Comparison of ENCODE assay signal across 25 cellular contexts in genomic region chr5:137342764-137343163, GRCh38.
DNase-seq lines count a peak whose midpoint lies in the region; ATAC-seq, FAIRE-seq and TF ChIP-seq lines count a peak whose summit lies in the region.
"Had no signal": no experiment of that assay in that cellular context is flagged by ENCODE, and none has a peak within 500 bp of the region (broad histone marks: within the 10 kb centered on the region; RNA-seq: fewer than 3 reads in every experiment).

No MANE protein-coding gene starts in this region.

- H3K4me1 Mint-ChIP-seq in naive thymus-derived CD8-positive, alpha-beta T cell, result no peaks in the 10 kb centered on the region
- H3K4me1 Mint-ChIP-seq: CD8-positive, alpha-beta memory T cell; T-helper 17 cell had no signal

- H4K20me1 ChIP-seq in keratinocyte (ENCODE audit: control insufficient read depth, extremely low read depth, insufficient read depth, low read length), result no peaks in the 10 kb centered on the region

- no peak overlapping the region for H3K4me3 Mint-ChIP-seq in naive thymus-derived CD8-positive, alpha-beta T cell
- H3K4me3 Mint-ChIP-seq: CD8-positive, alpha-beta memory T cell; T-helper 17 cell had no signal

- H2AFZ ChIP-seq in keratinocyte (ENCODE audit: control insufficient read depth, low read length), result no peak overlapping the region

- dilution Hi-C loops in keratinocyte (cut with MboI; ENCODE audit: extremely low pct_ligation_motif_present, low sequenced_read_pairs), result no loop called here

- DNase-seq in Daoy (ENCODE audit: low read depth) (peak; percentile 69), M059J (ENCODE audit: low read depth) (peak; percentile 79), astrocyte of the spinal cord (ENCODE audit: low read depth, low spot score) (peak; percentile 37), keratinocyte (ENCODE audit: low read depth, low spot score) (no peak)
- no peak for DNase-seq in stimulated activated CD8-positive, alpha-beta memory T cell treated with anti-CD3 and anti-CD28 coated beads, Interleukin-4, amount 100 ng/mL, for 48 hours
- DNase-seq in naive thymus-derived CD8-positive, alpha-beta T cell, result no peak
- DNase-seq: activated CD4-positive, alpha-beta T cell treated with anti-CD3 and anti-CD28 coated beads, Interleukin-2, amount 50 U/mL, for 48 hours; activated gamma-delta T cell; activated T-cell treated with anti-CD3 and anti-CD28 coated beads for 4 hours; caudate nucleus; CD8-positive, alpha-beta memory T cell; DND-41; Kasumi-1; left ventricle myocardium superior; NCI-H524 treated with DMSO at 0.1 percent for 48 hours; psoas muscle; stimulated activated CD4-positive, alpha-beta T cell treated with anti-CD3 and anti-CD28 coated beads, Interleukin-4, amount 100 ng/mL, for 24 hours; stomach; T-helper 17 cell; transverse colon; WERI-Rb-1 had no signal

- no peak overlapping the region for H3K27ac Mint-ChIP-seq in naive thymus-derived CD8-positive, alpha-beta T cell
- H3K27ac Mint-ChIP-seq: T-helper 17 cell had no signal

- H3K79me2 ChIP-seq in keratinocyte (ENCODE audit: control insufficient read depth, insufficient read depth, low read length), result no peaks in the 10 kb centered on the region

- no peaks in the 10 kb centered on the region for H3K36me3 Mint-ChIP-seq in naive thymus-derived CD8-positive, alpha-beta T cell
- H3K36me3 Mint-ChIP-seq: CD8-positive, alpha-beta memory T cell had no signal

- ATAC-seq in GM19397 (IDR thresholded peaks at IDR 0.05; ENCODE audit: unreplicated experiment) (no peak), GM19324 (IDR thresholded peaks at IDR 0.05; ENCODE audit: low FRiP score, unreplicated experiment) (no peak)
- no peak for ATAC-seq in naive thymus-derived CD8-positive, alpha-beta T cell
- ATAC-seq: esophagus mucosa, left ventricle myocardium superior, psoas muscle, T-helper 17 cell had no signal

- H3K27ac ChIP-seq in keratinocyte (ENCODE audit: control insufficient read depth, insufficient read depth, low read length), result no peak overlapping the region
- H3K27ac ChIP-seq: psoas muscle, stomach, transverse colon, WERI-Rb-1 had no signal

- peaks cover 9% of the 10 kb centered on the region for H3K4me1 ChIP-seq in keratinocyte (ENCODE audit: control insufficient read depth, extremely low read depth, insufficient read depth, low read length)
- H3K4me1 ChIP-seq: psoas muscle, transverse colon had no signal

- H3K27me3 Mint-ChIP-seq in naive thymus-derived CD8-positive, alpha-beta T cell, result peaks cover 2 to 31% (median 6%) of the 10 kb centered on the region in 5 donors

- H3K9me3 ChIP-seq in keratinocyte (ENCODE audit: control insufficient read depth, low read depth, low read length), result no peaks in the 10 kb centered on the region
- H3K9me3 ChIP-seq: psoas muscle, stomach, transverse colon had no signal

- no peaks in the 10 kb centered on the region for H3K9me1 ChIP-seq in keratinocyte (ENCODE audit: control insufficient read depth, extremely low read depth, insufficient read depth, low read length)

- no peaks in the 10 kb centered on the region for H3K27me3 ChIP-seq in keratinocyte (ENCODE audit: control insufficient read depth, extremely low read depth, insufficient read depth, low read length)
- H3K27me3 ChIP-seq: stomach, transverse colon had no signal

- H3K9me3 Mint-ChIP-seq in naive thymus-derived CD8-positive, alpha-beta T cell, result peaks cover 0 to 3% (median 0%) of the 10 kb centered on the region in 9 donors

- FAIRE-seq in keratinocyte (lab: Jason Lieb, UNC), result no peak
- FAIRE-seq: GM18507 had no signal

- TF ChIP-seq CTCF in astrocyte of the spinal cord (IDR thresholded peaks at IDR 0.05; ENCODE audit: low read depth, low read length) (no peak), keratinocyte (optimal IDR thresholded peaks at IDR 0.05 in 1 of 3, IDR thresholded peaks at IDR 0.05 in 1 of 3, conservative IDR thresholded peaks at IDR 0.05 in 1 of 3; ENCODE audit: extremely low read depth in 1 of 3, insufficient read depth in 2 of 3, low read length in 3 of 3) (no peak)

- POLR2A ChIA-PET in naive thymus-derived CD8-positive, alpha-beta T cell (lab: Charles Lee), result no interaction called here

- no peaks in the 10 kb centered on the region for H3K36me3 ChIP-seq in keratinocyte (ENCODE audit: control insufficient read depth in 2 of 2, extremely low read depth in 1 of 2, insufficient read depth in 2 of 2, low read length in 2 of 2)
- H3K36me3 ChIP-seq: stomach, transverse colon, WERI-Rb-1 had no signal

- peak overlapping the region; percentile 22 for H3K4me2 ChIP-seq in keratinocyte (ENCODE audit: control insufficient read depth, extremely low read depth, insufficient read depth, low read depth, low read length)

- no peak overlapping the region for H3K9ac ChIP-seq in keratinocyte (ENCODE audit: control insufficient read depth, extremely low read depth, insufficient read depth, low read length)

- in situ Hi-C loops in astrocyte of the spinal cord (cut with HindIII; ENCODE audit: low sequenced_read_pairs), result no loop called here

- H3K4me3 ChIP-seq in astrocyte of the spinal cord (ENCODE audit: low read depth, low read length) (no peak overlapping the region), keratinocyte (ENCODE audit: control insufficient read depth in 2 of 3, extremely low read depth in 1 of 3, insufficient read depth in 2 of 3, low read depth in 1 of 3, low read length in 3 of 3) (no peak overlapping the region)
- H3K4me3 ChIP-seq: psoas muscle, stomach, transverse colon had no signal

Comparison
In these comparisons a context has a peak if more than half of its experiments do, and no peak if none do; other contexts are left out.
1. DNase-seq: peak in Daoy (single experiment), M059J (single experiment) and astrocyte of the spinal cord (single experiment); none in keratinocyte (single experiment), stimulated activated CD8-positive, alpha-beta memory T cell treated with anti-CD3 and anti-CD28 coated beads, Interleukin-4, amount 100 ng/mL, for 48 hours (single experiment) and naive thymus-derived CD8-positive, alpha-beta T cell (0 of 10).